Comparison of ENCODE assay signal across 8 cellular contexts in the genomic region with DNA sequence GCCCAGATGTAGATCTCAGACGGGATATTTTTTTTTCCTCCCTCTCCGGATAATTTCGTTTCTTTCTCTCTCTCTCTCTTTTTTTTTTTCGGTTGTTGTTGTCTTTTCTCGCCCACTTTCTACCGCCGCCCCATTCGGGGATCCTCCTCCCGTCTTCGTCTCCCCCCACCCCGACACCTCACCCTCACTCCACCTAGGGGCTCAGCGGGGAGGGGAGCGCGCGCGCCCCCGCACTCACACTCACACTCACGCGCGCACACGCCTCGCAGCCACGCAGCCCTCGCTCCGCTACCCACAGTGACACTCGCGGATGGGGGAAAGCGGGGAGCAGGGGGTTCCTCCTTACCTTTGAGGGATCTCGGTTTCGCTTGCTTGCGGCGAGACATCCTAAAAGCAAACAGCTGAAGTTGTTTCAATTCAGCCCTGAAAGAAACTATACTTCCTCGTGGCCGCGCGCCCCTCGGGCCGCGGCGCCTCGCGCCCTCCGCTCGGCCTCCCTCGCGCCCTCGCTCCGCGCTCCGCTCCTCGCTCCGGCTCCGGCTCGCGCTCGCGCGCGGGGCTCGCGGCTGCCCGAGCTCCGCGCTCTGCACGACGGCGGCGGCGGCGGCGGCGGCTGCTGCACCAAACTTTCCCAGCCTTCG. TPM values are rescaled to one million over a fixed set of nuclear protein-coding genes. Genes with fewer than 3 reads are reported as not detected.
DNase-seq lines count a peak whose midpoint lies in the region; ATAC-seq, FAIRE-seq and TF ChIP-seq lines count a peak whose summit lies in the region.

No MANE protein-coding gene starts in this region.

- no peak for TF ChIP-seq POLR2A in GM12891 (IDR thresholded peaks at IDR 0.05; ENCODE audit: low read depth, low read length)

- no peaks in the 10 kb centered on the region for H3K36me3 ChIP-seq in ACC112 (ENCODE audit: insufficient read depth, low read length)

- peak overlapping the region; percentile 93 for H2AFZ ChIP-seq in ACC112 (ENCODE audit: low read length, unreplicated experiment)

- H3K27me3 ChIP-seq in ACC112 (ENCODE audit: insufficient read depth, low read length) (peaks cover 43% of the 10 kb centered on the region), right cardiac atrium (ENCODE audit: control insufficient read depth, insufficient read depth) (no peaks in the 10 kb centered on the region)

- H3K4me3 ChIP-seq in ACC112 (ENCODE audit: low read depth, low read length) (peak overlapping the region; percentile 98), LNCaP clone FGC (ENCODE audit: low read depth, low read length) (peak overlapping the region; percentile 23), right cardiac atrium (ENCODE audit: low read length) (peak overlapping the region; percentile 100)

- DNase-seq in GM12891 (ENCODE audit: insufficient read length, low spot score) (peak; percentile 34), LNCaP clone FGC (ENCODE audit: low read depth) (no peak), anterior cingulate cortex (lab: John Stamatoyannopoulos, UW) (peak in 44 of 58 donors; percentile 3 to 62 (median 27)), right cardiac atrium (peak; percentile 64 to 87 (median 80)), posterior vena cava (ENCODE audit: low spot score) (peak; percentile 85)

- H3K4me1 ChIP-seq in ACC112 (ENCODE audit: control insufficient read depth, insufficient read depth, low read length, unreplicated experiment): no peaks in the 10 kb centered on the region
- no peaks in the 10 kb centered on the region for H3K4me1 ChIP-seq in right cardiac atrium (ENCODE audit: control insufficient read depth, insufficient read depth, low read length)

- intact Hi-C loops in right cardiac atrium (cut with DNase I): loop anchor here in 3 of 4 donors (5.0 to 10.0 kb wide), 3 partner anchors 66 to 118 kb away; no protein-coding TSS in a partner anchor
- intact Hi-C loops in posterior vena cava (cut with DNase I): loop anchor here in 1 of 2 donors (5.0 to 10.0 kb wide), 2 partner anchors 118 to 186 kb away; no protein-coding TSS in a partner anchor

- H3K9me3 ChIP-seq in right cardiac atrium (ENCODE audit: control insufficient read depth, low read length): no peaks in the 10 kb centered on the region

- H3K27ac ChIP-seq in ACC112 (ENCODE audit: low read depth, low read length): peak overlapping the region; percentile 67
- peak overlapping the region; percentile 96 for H3K27ac ChIP-seq in right cardiac atrium (ENCODE audit: low read length)

- no peak for TF ChIP-seq CTCF in LNCaP clone FGC (IDR thresholded peaks at IDR 0.05; ENCODE audit: control insufficient read depth, extremely low read depth, insufficient read depth)

- no peaks in the 10 kb centered on the region for H3K79me2 ChIP-seq in ACC112 (ENCODE audit: control insufficient read depth, insufficient read depth, low read length, unreplicated experiment)

- peak; percentile 33 for FAIRE-seq in GM12891 (lab: Jason Lieb, UNC)

- ATAC-seq in right cardiac atrium (peak; percentile 66 to 76), GM21423 (IDR thresholded peaks at IDR 0.05; ENCODE audit: unreplicated experiment) (no peak), GM19452 (IDR thresholded peaks at IDR 0.05; ENCODE audit: unreplicated experiment) (no peak)

- under 1% methylated on average over 73 of the region's 73 CpGs for WGBS in right cardiac atrium

TF ChIP-seq in GM12891, 5 proteins besides CTCF, POLR2A, EP300 and RAD21:
- TF ChIP-seq PAX5 (IDR thresholded peaks at IDR 0.05; ENCODE audit: insufficient read depth, low read length, severe bottlenecking) (no peak), SPI1 (IDR thresholded peaks at IDR 0.05; ENCODE audit: low read depth, low read length) (no peak), POU2F2 (IDR thresholded peaks at IDR 0.05; ENCODE audit: low read depth, low read length) (no peak), TAF1 (IDR thresholded peaks at IDR 0.05; ENCODE audit: low read depth, low read length) (no peak), POLR2AphosphoS5 (IDR thresholded peaks at IDR 0.05; ENCODE audit: low read depth, low read length) (no peak)

RNA-seq across cellular contexts. Expression of gene ZNF521, which starts 1.3 kb away (rescaled TPM):
- polyA plus RNA-seq in GM12891 (2012; ENCODE audit: low read depth, missing spikeins): not detected
- 10 to 100 TPM; 37.3 to 54.5 (median 42.1) TPM for total RNA-seq in right cardiac atrium
- 7.2 TPM for polyA plus RNA-seq in right cardiac atrium
- 10 to 100 TPM; 29.0 to 44.5 TPM for total RNA-seq in posterior vena cava

Comparison
In these comparisons a context has a peak if more than half of its experiments do, and no peak if none do; other contexts are left out.
1. H3K4me3 ChIP-seq: peak in every context shown above with its lines; median percentile 100 in right cardiac atrium; 98 in ACC112; 23 in LNCaP clone FGC.
2. ATAC-seq: peak in right cardiac atrium (2 of 2); none in GM21423 (single experiment) and GM19452 (single experiment).